ENCODE assay signal across 21 cellular contexts in genomic region chr3:15501126-15501525, GRCh38. TPM values are rescaled to one million over a fixed set of nuclear protein-coding genes. Genes with fewer than 3 reads are reported as not detected.
DNase-seq lines count a peak whose midpoint lies in the region; ATAC-seq and TF ChIP-seq lines count a peak whose summit lies in the region.
"Had no signal": no experiment of that assay in that cellular context is flagged by ENCODE, and none has a peak within 500 bp of the region (broad histone marks: within the 10 kb centered on the region; RNA-seq: fewer than 3 reads in every experiment).

No MANE protein-coding gene starts in this region.

- no peaks in the 10 kb centered on the region for H3K79me2 ChIP-seq in H9 (ENCODE audit: insufficient read depth, low read length)

- H3K27me3 ChIP-seq in H9 (ENCODE audit: insufficient read depth, low read length): no peaks in the 10 kb centered on the region
- H3K27me3 ChIP-seq: BLaER1, cardiac muscle cell, neural progenitor cell, transverse colon had no signal

- H3K79me1 ChIP-seq in H9 (ENCODE audit: insufficient read depth, low read depth, low read length, poor library complexity, severe bottlenecking): no peaks in the 10 kb centered on the region

- H3K27ac ChIP-seq in H9 (ENCODE audit: insufficient read length, low read depth, low read length): no peak overlapping the region
- H3K27ac ChIP-seq: BLaER1, cardiac muscle cell, GM23248, HL-60, neural progenitor cell, RWPE1, transverse colon, WERI-Rb-1 had no signal

- peak overlapping the region in 1 of 3 experiments; percentile 40; a peak in 1 of 7 replicates for H3K27ac Mint-ChIP-seq in H9
- H3K27ac Mint-ChIP-seq: neural progenitor cell; stimulated activated naive B cell treated with anti-CD40 and anti-IgM and Interleukin-4, amounts not matched to agents 10 μg/mL and 1 μg/mL and 100 μg/mL, for 72 hours; T-helper 1 cell treated with Interleukin-12 subunit alpha and Interleukin-12 subunit beta and Interleukin-4 antibody, amounts not matched to agents 30 μg/mL and 1 μg/mL, for 36 hours had no signal

- H3T11ph ChIP-seq in H9 (ENCODE audit: low read length): no peak overlapping the region

- no peak overlapping the region for H3K4me3 Mint-ChIP-seq in H9
- H3K4me3 Mint-ChIP-seq: activated CD8-positive, alpha-beta T cell treated with anti-CD3 and anti-CD28 coated beads for 36 hours; activated T-helper 1 cell treated with anti-CD3 and anti-CD28 coated beads, Interleukin-12 subunit alpha, Interleukin-12 subunit beta, Interleukin-2, Interleukin-4 antibody, amounts not matched to agents 30 ng/mL and 10 ng/mL and 1 ng/mL, durations not matched to agents 14 hours and 24 hours and 36 hours; neural progenitor cell; stimulated activated naive B cell treated with anti-CD40 and anti-IgM and Interleukin-4, amounts not matched to agents 10 μg/mL and 1 μg/mL and 100 μg/mL, for 72 hours had no signal

- H2BK15ac ChIP-seq in H9 (ENCODE audit: low read depth, low read length): no peak overlapping the region

- intact Hi-C loops in left ventricle myocardium superior (cut with micrococcal nuclease): no loop called here

- H3K14ac ChIP-seq in H9 (ENCODE audit: insufficient read depth, low read length): peak overlapping the region; percentile 8; the same call in 1 of the 2 replicates

- H3K18ac ChIP-seq in H9 (ENCODE audit: insufficient read length, low read depth, low read length): no peak overlapping the region

- DNase-seq in H9: no peak
- DNase-seq in NCI-H1105 treated with DMSO at 0.1 percent for 48 hours (lab: John Stamatoyannopoulos, UW): peak; percentile 57
- DNase-seq in NCI-H69 (lab: John Stamatoyannopoulos, UW): peak; percentile 59
- DNase-seq in left ventricle myocardium superior: peak; percentile 64
- DNase-seq in G401 (ENCODE audit: low spot score): no peak
- no peak for DNase-seq in NCI-H226
- DNase-seq: activated CD8-positive, alpha-beta T cell treated with anti-CD3 and anti-CD28 coated beads for 36 hours; DMS153; GM23248; NK-92 treated with Interleukin-12 subunit alpha and Interleukin-12 subunit beta, amount 100 ng/mL, for 24 hours; stimulated activated naive B cell treated with anti-CD40 and anti-IgM and Interleukin-4, amounts not matched to agents 10 μg/mL and 1 μg/mL and 100 μg/mL, for 72 hours; transverse colon; WERI-Rb-1 had no signal

- no peak overlapping the region for H2BK5ac ChIP-seq in H9 (ENCODE audit: insufficient read length, low read length)

- H3K4me1 Mint-ChIP-seq in H9: peaks cover 11 to 15% of the 10 kb centered on the region in 2 experiments

- no peak overlapping the region for H2AK5ac ChIP-seq in H9 (ENCODE audit: insufficient read length, low read length)

- H3K4ac ChIP-seq in H9 (ENCODE audit: low read depth, low read length): no peak overlapping the region

- no peak overlapping the region for H2BK12ac ChIP-seq in H9 (ENCODE audit: insufficient read length, low read depth, low read length)

- H3K27me3 Mint-ChIP-seq in H9 (ENCODE audit: low read depth): peaks cover 13% of the 10 kb centered on the region
- H3K27me3 Mint-ChIP-seq: activated CD8-positive, alpha-beta T cell treated with anti-CD3 and anti-CD28 coated beads for 36 hours; stimulated activated naive B cell treated with anti-CD40 and anti-IgM and Interleukin-4, amounts not matched to agents 10 μg/mL and 1 μg/mL and 100 μg/mL, for 72 hours had no signal

- H2BK20ac ChIP-seq in H9 (ENCODE audit: low read depth, low read length, poor library complexity, severe bottlenecking): no peak overlapping the region

- H4K20me1 ChIP-seq in H9 (ENCODE audit: control insufficient read depth, insufficient read depth, insufficient read length): no peaks in the 10 kb centered on the region
- H4K20me1 ChIP-seq: BLaER1 had no signal

- no peaks in the 10 kb centered on the region for H3K36me3 Mint-ChIP-seq in H9 (ENCODE audit: insufficient read depth in 1 of 3, low read depth in 3 of 3)
- H3K36me3 Mint-ChIP-seq: neural progenitor cell had no signal

- no peaks in the 10 kb centered on the region for H3K23me2 ChIP-seq in H9 (ENCODE audit: insufficient read length, low read depth, low read length, poor library complexity, severe bottlenecking)

- no peak overlapping the region for H2BK120ac ChIP-seq in H9 (ENCODE audit: low read depth, low read length, poor library complexity, severe bottlenecking)

- no peaks in the 10 kb centered on the region for H3K4me1 ChIP-seq in H9 (ENCODE audit: insufficient read depth, low read length)
- H3K4me1 ChIP-seq: transverse colon had no signal

- no peak overlapping the region for H3K9ac ChIP-seq in H9 (ENCODE audit: extremely low read depth, insufficient read length, low read length)
- H3K9ac ChIP-seq: BLaER1, GM23248, neural progenitor cell had no signal

- no peaks in the 10 kb centered on the region for H3K9me3 ChIP-seq in H9 (ENCODE audit: control insufficient read depth, low read depth, low read length)
- H3K9me3 ChIP-seq: BLaER1, transverse colon had no signal

- no peak overlapping the region for H3K4me2 ChIP-seq in H9 (ENCODE audit: insufficient read depth, insufficient read length, low read length)
- H3K4me2 ChIP-seq: BLaER1, neural progenitor cell had no signal

- H4K5ac ChIP-seq in H9 (ENCODE audit: insufficient read length, low read depth, low read length): no peak overlapping the region

- in situ Hi-C loops in G401 (cut with HindIII; ENCODE audit: low sequenced_read_pairs): no loop called here

- no peak overlapping the region for H2AFZ ChIP-seq in H9 (ENCODE audit: low read length)
- H2AFZ ChIP-seq: GM23248, neural progenitor cell had no signal

- no CpG with 5 or more reads among the region's 4 CpGs for WGBS in H9 (ENCODE audit: extremely low coverage, insufficient read length, low lambda C conversion rate)

- H3K23ac ChIP-seq in H9 (ENCODE audit: insufficient read length, low read depth, low read length): no peak overlapping the region

- no peak overlapping the region for H4K8ac ChIP-seq in H9 (replicated peaks; ENCODE audit: insufficient read length, low read depth, low read length)

- no peak overlapping the region for H3K56ac ChIP-seq in H9 (ENCODE audit: insufficient read length, low read depth, low read length)

- ATAC-seq in left ventricle myocardium superior (peak; percentile 86), HG03045 (IDR thresholded peaks at IDR 0.05; ENCODE audit: unreplicated experiment) (no peak)

- no peak overlapping the region for H4K91ac ChIP-seq in H9 (ENCODE audit: insufficient read length, low read depth, low read length)

- no peaks in the 10 kb centered on the region for H3K9me3 Mint-ChIP-seq in H9
- H3K9me3 Mint-ChIP-seq: activated CD8-positive, alpha-beta T cell treated with anti-CD3 and anti-CD28 coated beads for 36 hours; activated T-helper 1 cell treated with anti-CD3 and anti-CD28 coated beads, Interleukin-12 subunit alpha, Interleukin-12 subunit beta, Interleukin-2, Interleukin-4 antibody, amounts not matched to agents 30 ng/mL and 10 ng/mL and 1 ng/mL, durations not matched to agents 14 hours and 24 hours and 36 hours; neural progenitor cell; stimulated activated naive B cell treated with anti-CD40 and anti-IgM and Interleukin-4, amounts not matched to agents 10 μg/mL and 1 μg/mL and 100 μg/mL, for 72 hours; T-helper 1 cell treated with Interleukin-12 subunit alpha and Interleukin-12 subunit beta and Interleukin-4 antibody, amounts not matched to agents 30 μg/mL and 1 μg/mL, for 36 hours had no signal

- no peak for TF ChIP-seq CTCF in H9 (conservative IDR thresholded peaks at IDR 0.05)

RNA-seq across cellular contexts. Expression of gene COLQ, which starts 20.4 kb away (rescaled TPM):
- total RNA-seq in H9 (2021): 0.61 and 1.1 TPM in 2 replicates
- 0.99 TPM for total RNA-seq in left ventricle myocardium superior
- 0.17 and 0.68 TPM in 2 replicates for total RNA-seq in G401 (2014; rRNA removed; shearing (Covaris generic))

Comparison
In these comparisons a context has a peak if more than half of its experiments do, and no peak if none do; other contexts are left out.
1. DNase-seq: peak in NCI-H1105 treated with DMSO at 0.1 percent for 48 hours (single experiment), NCI-H69 (single experiment) and left ventricle myocardium superior (single experiment); none in H9 (single experiment), G401 (single experiment) and NCI-H226 (single experiment).